9 cellular contexts compared by ENCODE assay signal in the genomic region with DNA sequence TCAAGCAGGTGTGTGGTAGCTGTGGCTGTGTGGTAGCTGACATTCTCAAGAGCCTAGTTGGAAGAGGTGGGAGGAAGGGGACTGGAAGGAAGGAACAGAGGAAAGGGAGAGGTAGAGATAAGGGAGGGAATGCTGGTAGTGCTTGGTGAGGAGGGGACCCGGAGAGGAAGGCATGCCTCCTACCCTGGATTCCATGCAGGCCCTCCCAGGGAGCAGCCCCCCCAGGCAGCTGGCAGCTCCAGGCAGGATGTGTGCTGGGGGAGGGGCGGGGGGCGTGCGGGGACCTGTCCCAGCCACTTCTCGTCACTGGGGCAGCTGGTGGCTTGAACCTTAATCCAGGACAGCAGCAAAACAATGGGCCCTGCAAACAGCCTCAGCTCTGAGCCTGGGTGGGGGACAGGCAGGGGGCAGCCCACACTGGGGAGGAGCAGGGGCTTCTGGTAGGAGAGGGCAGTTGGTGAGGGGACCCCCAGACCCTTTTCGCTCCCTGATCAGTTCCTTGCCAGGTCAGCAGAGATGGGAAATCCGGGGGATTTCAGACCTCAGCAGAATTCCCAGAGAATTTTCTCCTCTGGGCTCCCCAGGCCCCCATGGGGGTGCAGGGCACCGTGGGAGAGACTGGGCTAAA. TPM values are rescaled to one million over a fixed set of nuclear protein-coding genes. Genes with fewer than 3 reads are reported as not detected.
DNase-seq lines count a peak whose midpoint lies in the region; ATAC-seq, FAIRE-seq and TF ChIP-seq lines count a peak whose summit lies in the region.
"Had no signal": no experiment of that assay in that cellular context is flagged by ENCODE, and none has a peak within 500 bp of the region (broad histone marks: within the 10 kb centered on the region; RNA-seq: fewer than 3 reads in every experiment).

No MANE protein-coding gene starts in this region.

- no peak for FAIRE-seq in astrocyte (lab: Jason Lieb, UNC)

- peak overlapping the region; percentile 94 for H3K4me2 ChIP-seq in astrocyte (ENCODE audit: low read length)

- DNase-seq in Right ventricle myocardium inferior (ENCODE audit: missing footprints) (peak; percentile 21), Right ventricle myocardium superior (no peak), astrocyte (ENCODE audit: low read depth) (no peak), left lung (no peak), vagina (ENCODE audit: extremely low spot score in 2 of 2) (no peak), A673 (ENCODE audit: low spot score) (no peak), T-helper 1 cell (no peak)

- intact Hi-C loops in Right ventricle myocardium inferior (cut with DNase I): loop anchor here (1.0 kb wide), 1 partner anchor 9 kb away; no protein-coding TSS in a partner anchor
- intact Hi-C loops in Right ventricle myocardium superior (cut with DNase I): no loop called here
- intact Hi-C loops in left lung (cut with DNase I): no loop called here
- intact Hi-C loops in vagina (cut with DNase I): no loop called here
- intact Hi-C loops in A673 (cut with micrococcal nuclease; ENCODE audit: unreplicated experiment): no loop called here

- peaks cover 1% of the 10 kb centered on the region for H3K9me3 Mint-ChIP-seq in astrocyte (ENCODE audit: unreplicated experiment)

- H3K4me1 ChIP-seq in astrocyte (ENCODE audit: insufficient read depth, low read length): peaks cover 58% of the 10 kb centered on the region
- H3K4me1 ChIP-seq in left lung: peaks cover 25 to 51% of the 10 kb centered on the region in 2 donors
- peaks cover 65% of the 10 kb centered on the region for H3K4me1 ChIP-seq in vagina
- H3K4me1 ChIP-seq in A673 (ENCODE audit: insufficient read depth, low read length, poor library complexity, severe bottlenecking): peaks cover 32% of the 10 kb centered on the region

- H3K27me3 Mint-ChIP-seq in astrocyte (ENCODE audit: low read depth, unreplicated experiment): no peaks in the 10 kb centered on the region

- H3K4me3 ChIP-seq in astrocyte (ENCODE audit: insufficient read depth, low read depth, low read length) (peak overlapping the region; percentile 74), left lung (no peak overlapping the region), vagina (no peak overlapping the region), A673 (ENCODE audit: low read depth, low read length, poor library complexity, severe bottlenecking) (no peak overlapping the region)
- H3K4me3 ChIP-seq: ovary had no signal

- TF ChIP-seq CTCF in astrocyte (IDR thresholded peaks at IDR 0.05; ENCODE audit: insufficient read depth, low read depth, low read length) (no peak), left lung (IDR thresholded peaks at IDR 0.05) (no peak), vagina (IDR thresholded peaks at IDR 0.05) (no peak), A673 (conservative IDR thresholded peaks at IDR 0.05; ENCODE audit: low read depth, low read length) (no peak)

- CTCF ChIA-PET in A673 (lab: Charles Lee): interaction anchor here (0.7 kb wide), 1 partner anchor 12 kb away, joined by 3 read pairs; no protein-coding TSS in a partner anchor

- BruUV-seq in A673 (replicated peaks; lab: Mats Ljungman, UMichigan): no TSS peak

- H3K36me3 Mint-ChIP-seq in astrocyte (ENCODE audit: low read depth, unreplicated experiment): peaks cover 4% of the 10 kb centered on the region

- H3K27me3 ChIP-seq in astrocyte (ENCODE audit: insufficient read depth, low read length): no peaks in the 10 kb centered on the region
- H3K27me3 ChIP-seq in left lung: peaks cover 0 to 29% of the 10 kb centered on the region in 2 donors
- H3K27me3 ChIP-seq in vagina: no peaks in the 10 kb centered on the region
- no peaks in the 10 kb centered on the region for H3K27me3 ChIP-seq in A673 (replicated peaks; ENCODE audit: insufficient read depth, low read depth, low read length, poor library complexity)
- H3K27me3 ChIP-seq: ovary had no signal

- H3K4me1 Mint-ChIP-seq in astrocyte (ENCODE audit: low read depth, unreplicated experiment): peaks cover 54% of the 10 kb centered on the region

- peaks cover 63% of the 10 kb centered on the region for H4K20me1 ChIP-seq in astrocyte (ENCODE audit: insufficient read depth, low read length)

- peak overlapping the region; percentile 96 for H3K27ac Mint-ChIP-seq in astrocyte (ENCODE audit: unreplicated experiment)

- TF ChIP-seq POLR2A in vagina (IDR thresholded peaks at IDR 0.05): no peak

- ATAC-seq in Right ventricle myocardium inferior (no peak), Right ventricle myocardium superior (ENCODE audit: poor library complexity) (no peak), left lung (no peak)
- ATAC-seq in activated CD4-positive, CD25-positive, alpha-beta regulatory T cell treated with anti-CD3 and anti-CD28 coated beads, Interleukin-2, amount 50 U/mL, for 24 hours: no peak

- peak overlapping the region; percentile 90 for H3K4me3 Mint-ChIP-seq in astrocyte (ENCODE audit: unreplicated experiment)

- no peak overlapping the region for H3K27ac ChIP-seq in astrocyte (ENCODE audit: low read depth, low read length)
- H3K27ac ChIP-seq in left lung: peak overlapping the region; percentile 13 to 58
- peak overlapping the region; percentile 76 for H3K27ac ChIP-seq in vagina
- no peak overlapping the region for H3K27ac ChIP-seq in A673 (ENCODE audit: low read depth, low read length, poor library complexity, severe bottlenecking)

- H3K9me3 ChIP-seq in astrocyte (ENCODE audit: insufficient read depth, low read depth, low read length) (no peaks in the 10 kb centered on the region), left lung (no peaks in the 10 kb centered on the region), vagina (no peaks in the 10 kb centered on the region), A673 (ENCODE audit: low read depth, low read length, poor library complexity, severe bottlenecking) (no peaks in the 10 kb centered on the region)
- H3K9me3 ChIP-seq: ovary had no signal

- POLR2A ChIA-PET in A673 (lab: Charles Lee; ENCODE audit: low non-redundant PET): no interaction called here

- H3K9ac ChIP-seq in astrocyte (ENCODE audit: low read length): peak overlapping the region; percentile 77

- H3K79me2 ChIP-seq in astrocyte (ENCODE audit: insufficient read depth, low read length): peaks cover 77% of the 10 kb centered on the region

- no peak overlapping the region for H2AFZ ChIP-seq in astrocyte (ENCODE audit: low read depth, low read length)

- H3K36me3 ChIP-seq in astrocyte (ENCODE audit: insufficient read depth, low read length) (peaks cover 5% of the 10 kb centered on the region), left lung (peaks cover 0 to 22% of the 10 kb centered on the region in 2 donors), vagina (peaks cover 0 to 19% of the 10 kb centered on the region in 2 donors), A673 (ENCODE audit: insufficient read depth, low read length, poor library complexity, severe bottlenecking) (no peaks in the 10 kb centered on the region)
- H3K36me3 ChIP-seq: ovary had no signal

RNA-seq across cellular contexts. Expression of gene ARHGAP23, which starts 27.1 kb away (rescaled TPM):
- total RNA-seq in Right ventricle myocardium inferior (67.5 TPM), Right ventricle myocardium superior (58.3 TPM), astrocyte (88.5 and 118 TPM in 2 replicates), left lung (10 to 100 TPM; 49.1 to 51.0 TPM), vagina (70.2 TPM), A673 (2021) (19.0 and 24.9 TPM in 2 replicates)

Comparison
In these comparisons a context has a peak if more than half of its experiments do, and no peak if none do; other contexts are left out.
1. H3K27ac ChIP-seq: peak in left lung (2 of 2) and vagina (single experiment); none in astrocyte (single experiment) and A673 (single experiment).